Comparison of ENCODE assay signal across 8 cellular contexts in genomic region chr21:8194039-8194438, GRCh38.
DNase-seq lines count a peak whose midpoint lies in the region; ATAC-seq and TF ChIP-seq lines count a peak whose summit lies in the region.
"Not testable (repeated sequence)": the region's sequence is repeated elsewhere in the genome, so short reads cannot be mapped to it uniquely, and the experiment has no call there.

No MANE protein-coding gene starts in this region.

- H3K4me1 Mint-ChIP-seq in CD8-positive, alpha-beta T cell (ENCODE audit: low read depth); activated CD8-positive, alpha-beta T cell treated with anti-CD3 and anti-CD28 coated beads for 36 hours (ENCODE audit: low read depth): not testable (repeated sequence)

- H3K36me3 Mint-ChIP-seq in CD8-positive, alpha-beta T cell; activated CD8-positive, alpha-beta T cell treated with anti-CD3 and anti-CD28 coated beads for 36 hours (ENCODE audit: low read depth): not testable (repeated sequence)

- not testable (repeated sequence) for TF ChIP-seq POLR2A in heart left ventricle (IDR thresholded peaks at IDR 0.05)

- H3K36me3 ChIP-seq in CD8-positive, alpha-beta T cell (ENCODE audit: insufficient read depth, low read length); heart left ventricle: not testable (repeated sequence)

- H3K4me1 ChIP-seq in CD8-positive, alpha-beta T cell (ENCODE audit: insufficient read depth, low read length); heart left ventricle: not testable (repeated sequence)

- H3K9me3 Mint-ChIP-seq in CD8-positive, alpha-beta T cell; activated CD8-positive, alpha-beta T cell treated with anti-CD3 and anti-CD28 coated beads for 36 hours: not testable (repeated sequence)

- H3K27me3 ChIP-seq in CD8-positive, alpha-beta T cell (ENCODE audit: insufficient read depth, low read length); heart left ventricle: not testable (repeated sequence)

- CTCF ChIA-PET in CD8-positive, alpha-beta T cell (lab: Charles Lee); activated CD8-positive, alpha-beta T cell treated with anti-CD3 and anti-CD28 coated beads for 36 hours (lab: Charles Lee): not testable (repeated sequence)

- H3K27ac ChIP-seq in CD8-positive, alpha-beta T cell (ENCODE audit: low read depth, low read length); heart left ventricle: not testable (repeated sequence)

- no CpG with 5 or more reads among the region's 16 CpGs for WGBS in heart left ventricle, 4 donors

- POLR2A ChIA-PET in CD8-positive, alpha-beta T cell (lab: Charles Lee); activated CD8-positive, alpha-beta T cell treated with anti-CD3 and anti-CD28 coated beads for 36 hours (lab: Charles Lee): not testable (repeated sequence)

- not testable (repeated sequence) for DNase-seq in CD8-positive, alpha-beta T cell; activated CD8-positive, alpha-beta T cell treated with anti-CD3 and anti-CD28 coated beads for 36 hours; heart left ventricle; omental fat pad (ENCODE audit: low spot score)

- H3K9me3 ChIP-seq in CD8-positive, alpha-beta T cell (ENCODE audit: low read length); heart left ventricle: not testable (repeated sequence)

- H3K27me3 Mint-ChIP-seq in CD8-positive, alpha-beta T cell (ENCODE audit: low read depth); activated CD8-positive, alpha-beta T cell treated with anti-CD3 and anti-CD28 coated beads for 36 hours: not testable (repeated sequence)

- not testable (repeated sequence) for H3K4me3 Mint-ChIP-seq in CD8-positive, alpha-beta T cell; activated CD8-positive, alpha-beta T cell treated with anti-CD3 and anti-CD28 coated beads for 36 hours

- H3K27ac Mint-ChIP-seq in CD8-positive, alpha-beta T cell; activated CD8-positive, alpha-beta T cell treated with anti-CD3 and anti-CD28 coated beads for 36 hours: not testable (repeated sequence)

- not testable (repeated sequence) for H3K4me3 ChIP-seq in CD8-positive, alpha-beta T cell (ENCODE audit: low read depth, low read length); heart left ventricle

- ATAC-seq in CD8-positive, alpha-beta T cell, result peak; percentile 57
- ATAC-seq in GM19397 (IDR thresholded peaks at IDR 0.05; ENCODE audit: unreplicated experiment) (peak; percentile 71), GM21737 (IDR thresholded peaks at IDR 0.05; ENCODE audit: unreplicated experiment) (peak; percentile 57), HG02973 (IDR thresholded peaks at IDR 0.05; ENCODE audit: unreplicated experiment) (peak; percentile 66), HG03442 (IDR thresholded peaks at IDR 0.05; ENCODE audit: unreplicated experiment) (peak; percentile 61), heart left ventricle (peak; percentile 47 to 77 (median 68)), omental fat pad (ENCODE audit: low FRiP score) (peak; percentile 69)
- ATAC-seq in activated CD8-positive, alpha-beta T cell treated with anti-CD3 and anti-CD28 coated beads for 36 hours, result peak; percentile 54

- intact Hi-C loops in CD8-positive, alpha-beta T cell (cut with DNase I, micrococcal nuclease); activated CD8-positive, alpha-beta T cell treated with anti-CD3 and anti-CD28 coated beads for 36 hours (cut with micrococcal nuclease); heart left ventricle (cut with DNase I): not testable (repeated sequence)

- not testable (repeated sequence) for TF ChIP-seq CTCF in CD8-positive, alpha-beta T cell (IDR thresholded peaks at IDR 0.05); activated CD8-positive, alpha-beta T cell treated with anti-CD3 and anti-CD28 coated beads for 36 hours (IDR thresholded peaks at IDR 0.05); heart left ventricle (IDR thresholded peaks at IDR 0.05); omental fat pad (IDR thresholded peaks at IDR 0.05)
